10 cellular contexts compared by ENCODE assay signal in genomic region chr15:68792901-68793766, GRCh38. TPM values are rescaled to one million over a fixed set of nuclear protein-coding genes. Genes with fewer than 3 reads are reported as not detected.
DNase-seq lines count a peak whose midpoint lies in the region; ATAC-seq and TF ChIP-seq lines count a peak whose summit lies in the region.
"Had no signal": no experiment of that assay in that cellular context is flagged by ENCODE, and none has a peak within 500 bp of the region (broad histone marks: within the 10 kb centered on the region; RNA-seq: fewer than 3 reads in every experiment).

No MANE protein-coding gene starts in this region.

- H3F3A ChIP-seq in OCI-LY1 (ENCODE audit: insufficient read depth, low read length) = no peaks in the 10 kb centered on the region

- H3K9ac ChIP-seq in OCI-LY1 (ENCODE audit: low read length) = no peak overlapping the region; the same call in 1 of the 2 replicates

- H3K9me2 ChIP-seq in OCI-LY1 (ENCODE audit: low read depth, low read length) = no peaks in the 10 kb centered on the region

- POLR2A ChIA-PET in naive thymus-derived CD4-positive, alpha-beta T cell (lab: Charles Lee) = interaction anchor here (5.6 kb wide), 1 partner anchor 25 kb away, joined by 47 read pairs; no protein-coding TSS in a partner anchor

- H3K9me3 Mint-ChIP-seq in effector memory CD8-positive, alpha-beta T cell = no peaks in the 10 kb centered on the region
- no peaks in the 10 kb centered on the region for H3K9me3 Mint-ChIP-seq in naive thymus-derived CD4-positive, alpha-beta T cell

- no peak overlapping the region for H3K4me2 ChIP-seq in OCI-LY1 (ENCODE audit: low read length)

- peak overlapping the region; percentile 76 to 78 for H3K4me3 Mint-ChIP-seq in effector memory CD8-positive, alpha-beta T cell
- H3K4me3 Mint-ChIP-seq in naive thymus-derived CD4-positive, alpha-beta T cell = peak overlapping the region; percentile 24 to 71 (median 60)

- H4K20me1 ChIP-seq in OCI-LY1 (ENCODE audit: insufficient read depth, low read length) = no peaks in the 10 kb centered on the region; the same call in 1 of the 2 replicates

- peak overlapping the region; percentile 97 for H3K27ac Mint-ChIP-seq in effector memory CD8-positive, alpha-beta T cell
- H3K27ac Mint-ChIP-seq in naive thymus-derived CD4-positive, alpha-beta T cell = peak overlapping the region; percentile 3 to 95 (median 85)

- TF ChIP-seq CTCF in OCI-LY1 (IDR thresholded peaks at IDR 0.05; ENCODE audit: low read length) = no peak

- no peaks in the 10 kb centered on the region for H3K9me3 ChIP-seq in OCI-LY1 (ENCODE audit: low read length)
- no peaks in the 10 kb centered on the region for H3K9me3 ChIP-seq in naive thymus-derived CD4-positive, alpha-beta T cell (ENCODE audit: control insufficient read depth in 2 of 3, low read length in 3 of 3)

- H3K27me3 Mint-ChIP-seq in effector memory CD8-positive, alpha-beta T cell = no peaks in the 10 kb centered on the region
- no peaks in the 10 kb centered on the region for H3K27me3 Mint-ChIP-seq in naive thymus-derived CD4-positive, alpha-beta T cell

- H2AFZ ChIP-seq in OCI-LY1 (ENCODE audit: low read length) = no peak overlapping the region

- no peaks in the 10 kb centered on the region for H3K27me3 ChIP-seq in OCI-LY1 (ENCODE audit: insufficient read depth, low read length)
- no peaks in the 10 kb centered on the region for H3K27me3 ChIP-seq in naive thymus-derived CD4-positive, alpha-beta T cell (ENCODE audit: control insufficient read depth in 2 of 2, insufficient read depth in 2 of 2, low read length in 2 of 2)

- H3K4me1 ChIP-seq in OCI-LY1 (ENCODE audit: insufficient read depth, low read length, severe bottlenecking) = peaks cover 73% of the 10 kb centered on the region
- H3K4me1 ChIP-seq in naive thymus-derived CD4-positive, alpha-beta T cell (ENCODE audit: control insufficient read depth in 2 of 2, insufficient read depth in 2 of 2, low read length in 2 of 2) = peaks cover 70 to 74% of the 10 kb centered on the region in 2 donors

- H3K27ac ChIP-seq in OCI-LY1 (ENCODE audit: low read depth, low read length, poor library complexity, severe bottlenecking) = peak overlapping the region; percentile 69
- peak overlapping the region; percentile 23 for H3K27ac ChIP-seq in naive thymus-derived CD4-positive, alpha-beta T cell (ENCODE audit: low read depth, low read length)

- H3K36me3 ChIP-seq in OCI-LY1 (ENCODE audit: insufficient read depth, low read length) = peaks cover 57% of the 10 kb centered on the region; the same call in 1 of the 2 replicates
- peaks cover 0 to 12% (median 0%) of the 10 kb centered on the region in 3 experiments for H3K36me3 ChIP-seq in naive thymus-derived CD4-positive, alpha-beta T cell (ENCODE audit: control insufficient read depth in 2 of 3, insufficient read depth in 3 of 3, low read length in 3 of 3)

- CTCF ChIA-PET in naive thymus-derived CD4-positive, alpha-beta T cell (lab: Charles Lee) = interaction anchor here (1.0 to 3.6 kb wide), 2 partner anchors 10 to 38 kb away, joined by 3 to 28 read pairs; no protein-coding TSS in a partner anchor

- peaks cover 72 to 78% of the 10 kb centered on the region in 2 donors for H3K4me1 Mint-ChIP-seq in effector memory CD8-positive, alpha-beta T cell (ENCODE audit: low read depth in 2 of 2)
- peaks cover 81 to 100% (median 93%) of the 10 kb centered on the region in 7 donors for H3K4me1 Mint-ChIP-seq in naive thymus-derived CD4-positive, alpha-beta T cell

- intact Hi-C loops in naive thymus-derived CD4-positive, alpha-beta T cell (cut with micrococcal nuclease) = no loop called here
- intact Hi-C loops in posterior cingulate gyrus (cut with DNase I) = no loop called here

- DNase-seq in CD1c-positive myeloid dendritic cell (ENCODE audit: extremely low spot score) (peak; percentile 53), posterior cingulate gyrus (no peak), NCI-H1417 treated with DMSO at 0.1 percent for 48 hours (lab: John Stamatoyannopoulos, UW) (no peak)
- no peak for DNase-seq in effector memory CD8-positive, alpha-beta T cell
- DNase-seq in naive thymus-derived CD4-positive, alpha-beta T cell = no peak
- DNase-seq: IMR-90, NCI-H774 had no signal

- peaks cover 89% of the 10 kb centered on the region for H3K79me2 ChIP-seq in OCI-LY1 (ENCODE audit: insufficient read depth, low read length)

- no peak overlapping the region for H3K4me3 ChIP-seq in OCI-LY1 (ENCODE audit: low read depth, low read length, poor library complexity, severe bottlenecking)
- no peak overlapping the region for H3K4me3 ChIP-seq in naive thymus-derived CD4-positive, alpha-beta T cell (ENCODE audit: low read length)

- peaks cover 10% of the 10 kb centered on the region for H3K36me3 Mint-ChIP-seq in effector memory CD8-positive, alpha-beta T cell (ENCODE audit: insufficient read depth)
- peaks cover 0 to 12% (median 0%) of the 10 kb centered on the region in 5 donors for H3K36me3 Mint-ChIP-seq in naive thymus-derived CD4-positive, alpha-beta T cell

- ATAC-seq in effector memory CD8-positive, alpha-beta T cell (replicated peaks) = no peak
- no peak for ATAC-seq in naive thymus-derived CD4-positive, alpha-beta T cell
- ATAC-seq in HG03565 (IDR thresholded peaks at IDR 0.05; ENCODE audit: unreplicated experiment) (no peak), HG02852 (IDR thresholded peaks at IDR 0.05; ENCODE audit: unreplicated experiment) (no peak)

RNA-seq across cellular contexts. Expression of gene ANP32A, which starts 27.6 kb away (rescaled TPM):
- 100 to 1,000 TPM in 4 of 5 experiments, 10 to 100 TPM in 1; 86.1 to 229 (median 136) TPM for total RNA-seq in naive thymus-derived CD4-positive, alpha-beta T cell
- 100 to 1,000 TPM in 1 of 2 donors, 10 to 100 TPM in 1; 89.6 to 111 TPM for polyA plus RNA-seq in naive thymus-derived CD4-positive, alpha-beta T cell
